In genomic region chr1:9069324-9070100, GRCh38 we compare ENCODE assay signal across 8 cellular contexts. TPM values are rescaled to one million over a fixed set of nuclear protein-coding genes. Genes with fewer than 3 reads are reported as not detected.
DNase-seq lines count a peak whose midpoint lies in the region; ATAC-seq, FAIRE-seq and TF ChIP-seq lines count a peak whose summit lies in the region.

Gene SLC2A5, minus strand, starts transcription at chr1:9069635. Its CDS starts 99 bp downstream, at chr1:9069536.

- no peaks in the 10 kb centered on the region for H4K20me1 ChIP-seq in keratinocyte (ENCODE audit: control insufficient read depth, extremely low read depth, insufficient read depth, low read length)

- H3K4me3 ChIP-seq in SK-N-MC = peak within 1 kb of the TSS; percentile 68
- H3K4me3 ChIP-seq in keratinocyte (ENCODE audit: control insufficient read depth in 2 of 3, extremely low read depth in 1 of 3, insufficient read depth in 2 of 3, low read depth in 1 of 3, low read length in 3 of 3) = peak within 1 kb of the TSS in 1 of 3 experiments; percentile 1
- H3K4me3 ChIP-seq in transverse colon = peak within 1 kb of the TSS in 3 of 4 donors; percentile 7 to 21 (median 11)

- dilution Hi-C loops in keratinocyte (cut with MboI; ENCODE audit: extremely low pct_ligation_motif_present, low sequenced_read_pairs) = no loop called here

- H3K9ac ChIP-seq in SK-N-MC (ENCODE audit: insufficient read length) = peak within 1 kb of the TSS; percentile 56
- H3K9ac ChIP-seq in keratinocyte (ENCODE audit: control insufficient read depth, extremely low read depth, insufficient read depth, low read length) = no peak within 1 kb of the TSS

- WGBS in transverse colon (ENCODE audit: low coverage in 1 of 2), 2 donors = 16% methylated on average over 8 of the region's 8 CpGs; no CpG with 5 or more reads in 1 of the 2 donors

- TF ChIP-seq EP300 in transverse colon (IDR thresholded peaks at IDR 0.05; ENCODE audit: low read depth) = no peak

- peaks cover 16% of the 10 kb centered on the region for H3K4me1 Mint-ChIP-seq in T-helper 2 cell treated with Interferon-gamma antibody and Interleukin-4, amounts not matched to agents 5 μg/mL and 100 μg/mL, for 36 hours (ENCODE audit: low read depth)

- H3K9me3 ChIP-seq in SK-N-MC (ENCODE audit: low read depth, low read length) = no peaks in the 10 kb centered on the region
- no peaks in the 10 kb centered on the region for H3K9me3 ChIP-seq in keratinocyte (ENCODE audit: control insufficient read depth, low read depth, low read length)
- H3K9me3 ChIP-seq in transverse colon = no peaks in the 10 kb centered on the region

- FAIRE-seq in keratinocyte (lab: Jason Lieb, UNC) = no peak

- no peaks in the 10 kb centered on the region for H3K9me1 ChIP-seq in keratinocyte (ENCODE audit: control insufficient read depth, extremely low read depth, insufficient read depth, low read length)

- no peaks in the 10 kb centered on the region for H3K36me3 ChIP-seq in SK-N-MC (ENCODE audit: insufficient read depth, low read length)
- no peaks in the 10 kb centered on the region for H3K36me3 ChIP-seq in keratinocyte (ENCODE audit: control insufficient read depth in 2 of 2, extremely low read depth in 1 of 2, insufficient read depth in 2 of 2, low read length in 2 of 2)
- no peaks in the 10 kb centered on the region for H3K36me3 ChIP-seq in transverse colon

- TF ChIP-seq POLR2A in transverse colon (IDR thresholded peaks at IDR 0.05) = peak; percentile 33

- H3K27ac ChIP-seq in C4-2B (peak within 1 kb of the TSS; percentile 36), SK-N-MC (peak within 1 kb of the TSS; percentile 94), keratinocyte (ENCODE audit: control insufficient read depth, insufficient read depth, low read length) (no peak within 1 kb of the TSS), transverse colon (peak within 1 kb of the TSS; percentile 59 to 80 (median 76))

- no peaks in the 10 kb centered on the region for H3K36me3 Mint-ChIP-seq in T-helper 2 cell treated with Interferon-gamma antibody and Interleukin-4, amounts not matched to agents 5 μg/mL and 100 μg/mL, for 36 hours (ENCODE audit: low read depth)

- intact Hi-C loops in transverse colon (cut with DNase I; ENCODE audit: low total_unique reads) = no loop called here

- no peak for TF ChIP-seq CTCF in C4-2B (conservative IDR thresholded peaks at IDR 0.05)
- no peak for TF ChIP-seq CTCF in keratinocyte (optimal IDR thresholded peaks at IDR 0.05 in 1 of 3, IDR thresholded peaks at IDR 0.05 in 1 of 3, conservative IDR thresholded peaks at IDR 0.05 in 1 of 3; ENCODE audit: extremely low read depth in 1 of 3, insufficient read depth in 2 of 3, low read length in 3 of 3)
- no peak for TF ChIP-seq CTCF in transverse colon (IDR thresholded peaks at IDR 0.05)

- H2AFZ ChIP-seq in keratinocyte (ENCODE audit: control insufficient read depth, low read length) = peak within 1 kb of the TSS; percentile 8

- ATAC-seq in GM19328 (IDR thresholded peaks at IDR 0.05; ENCODE audit: unreplicated experiment) (peak; percentile 82), HG03139 (IDR thresholded peaks at IDR 0.05; ENCODE audit: unreplicated experiment) (peak; percentile 90)

- H3K79me2 ChIP-seq in keratinocyte (ENCODE audit: control insufficient read depth, insufficient read depth, low read length) = no peaks in the 10 kb centered on the region

- no peak within 1 kb of the TSS for H3K4me3 Mint-ChIP-seq in T-helper 2 cell treated with Interferon-gamma antibody and Interleukin-4, amounts not matched to agents 5 μg/mL and 100 μg/mL, for 36 hours

- no peak within 1 kb of the TSS for H3K27ac Mint-ChIP-seq in T-helper 2 cell treated with Interferon-gamma antibody and Interleukin-4, amounts not matched to agents 5 μg/mL and 100 μg/mL, for 36 hours

- peaks cover 22% of the 10 kb centered on the region for H3K27me3 Mint-ChIP-seq in T-helper 2 cell treated with Interferon-gamma antibody and Interleukin-4, amounts not matched to agents 5 μg/mL and 100 μg/mL, for 36 hours (ENCODE audit: low read depth)

- no peaks in the 10 kb centered on the region for H3K27me3 ChIP-seq in keratinocyte (ENCODE audit: control insufficient read depth, extremely low read depth, insufficient read depth, low read length)
- no peaks in the 10 kb centered on the region for H3K27me3 ChIP-seq in transverse colon

- H3K4me1 ChIP-seq in keratinocyte (ENCODE audit: control insufficient read depth, extremely low read depth, insufficient read depth, low read length) = peaks cover 16% of the 10 kb centered on the region
- peaks cover 17 to 34% (median 25%) of the 10 kb centered on the region in 4 donors for H3K4me1 ChIP-seq in transverse colon

- peak within 1 kb of the TSS; percentile 42 for H3K4me2 ChIP-seq in keratinocyte (ENCODE audit: control insufficient read depth, extremely low read depth, insufficient read depth, low read depth, low read length)

- DNase-seq in SK-N-MC (ENCODE audit: low read depth, low spot score) (no peak), keratinocyte (ENCODE audit: low read depth, low spot score) (no peak), transverse colon (peak; percentile 49), NCI-H2081 (lab: John Stamatoyannopoulos, UW) (no peak)
- DNase-seq in T-helper 2 cell treated with Interferon-gamma antibody and Interleukin-4, amounts not matched to agents 5 μg/mL and 100 μg/mL, for 36 hours (ENCODE audit: low spot score) = no peak

- in situ Hi-C loops in transverse colon (cut with MboI; ENCODE audit: low pct_ligation_motif_present in 1 of 4, low pct_unique_long_range_greater_than_20kb in 1 of 4, low sequenced_read_pairs in 3 of 4) = no loop called here

- no peaks in the 10 kb centered on the region for H3K9me3 Mint-ChIP-seq in T-helper 2 cell treated with Interferon-gamma antibody and Interleukin-4, amounts not matched to agents 5 μg/mL and 100 μg/mL, for 36 hours

RNA-seq across cellular contexts. Expression of gene SLC2A5, which starts in this region (rescaled TPM):
- 0.16 to 1.1 TPM (median 0.77 TPM) in 3 replicates for polyA plus RNA-seq in keratinocyte
- not detected for polyA plus RNA-seq in keratinocyte (2011; ENCODE audit: low read depth)
- 0.06 and 0.22 TPM in 2 replicates for polyA plus RNA-seq in keratinocyte (2011; cell fraction: cytosol; rRNA removed)
- 1.2 and 1.9 TPM in 2 replicates for polyA plus RNA-seq in keratinocyte (2011; cell fraction: nucleus; rRNA removed)
- 0.18 and 0.36 TPM in 2 replicates for polyA plus RNA-seq in keratinocyte (2012; ENCODE audit: low replicate concordance)
- polyA minus RNA-seq in keratinocyte = 0.66 to 1.8 TPM in 2 of 3 replicates, not detected in the other
- polyA minus RNA-seq in keratinocyte (2011; cell fraction: cytosol; rRNA and poly(A)+ RNA removed) = 2.1 TPM
- polyA minus RNA-seq in keratinocyte (2011; cell fraction: nucleus; rRNA and poly(A)+ RNA removed) = 0.84 and 1.8 TPM in 2 replicates
- 10 to 100 TPM in 2 of 4 donors, 1 to 10 TPM in 2; 5.9 to 21.3 (median 13.3) TPM for total RNA-seq in transverse colon
